In genomic region chr11:109041876-109042275, GRCh38 we compare ENCODE assay signal across 33 cellular contexts.
"Had no signal": no experiment of that assay in that cellular context is flagged by ENCODE, and none has a peak within 500 bp of the region (broad histone marks: within the 10 kb centered on the region; RNA-seq: fewer than 3 reads in every experiment).

No MANE protein-coding gene starts in this region.

- ATAC-seq: activated CD8-positive, alpha-beta T cell treated with anti-CD3 and anti-CD28 coated beads for 36 hours; activated T-cell treated with anti-CD3 and anti-CD28 coated beads, Interleukin-2, amount 50 U/mL, for 72 hours; activated T-helper 17 cell treated with anti-CD3 and anti-CD28 coated beads, Interleukin-2, amount 50 U/mL, for 72 hours; PC-3; Right ventricle myocardium inferior; SK-N-SH treated with all-trans-retinoic acid at 6 μM for 48 hours had no signal

- H3K4me3 ChIP-seq: ascending aorta, breast epithelium, Peyer's patch had no signal

- DNase-seq: activated CD4-positive, alpha-beta T cell treated with anti-CD3 and anti-CD28 coated beads for 1 hour; activated CD4-positive, alpha-beta T cell treated with anti-CD3 and anti-CD28 coated beads for 48 hours; activated CD4-positive, alpha-beta T cell treated with anti-CD3 and anti-CD28 coated beads, Interleukin-2, amount 50 U/mL, for 4 hours; activated CD4-positive, CD25-positive, alpha-beta regulatory T cell; activated CD8-positive, alpha-beta T cell treated with anti-CD3 and anti-CD28 coated beads for 36 hours; activated effector memory CD4-positive, alpha-beta T cell treated with anti-CD3 and anti-CD28 coated beads, Interleukin-2, amount 50 U/mL, for 16 hours; activated naive CD4-positive, alpha-beta T cell; activated naive CD4-positive, alpha-beta T cell treated with anti-CD3 and anti-CD28 coated beads, Interleukin-2, amount 50 U/mL, for 16 hours; activated naive CD8-positive, alpha-beta T cell treated with anti-CD3 and anti-CD28 coated beads for 36 hours; activated T-cell treated with anti-CD3 and anti-CD28 coated beads, Interleukin-2, amount 50 U/mL, for 1 hour; activated T-cell treated with anti-CD3 and anti-CD28 coated beads, Interleukin-2, amount 50 U/mL, for 72 hours; amygdala; Kasumi-1; MM.1S; MV-4-11; NCI-H1092; NCI-H1436 treated with DMSO at 0.1 percent for 48 hours; NCI-H1694 treated with DMSO at 0.1 percent for 48 hours; NCI-H2029; NCI-H345; NCI-H524 treated with DMSO at 0.1 percent for 48 hours; PC-3; Peyer's patch; SIG-M5; T-helper 1 cell; T-helper 2 cell; T-helper 9 cell; WERI-Rb-1 had no signal
